ENCODE assay signal across 8 cellular contexts in genomic region chr20:63627129-63627699, GRCh38. TPM values are rescaled to one million over a fixed set of nuclear protein-coding genes. Genes with fewer than 3 reads are reported as not detected.
DNase-seq lines count a peak whose midpoint lies in the region; ATAC-seq, FAIRE-seq and TF ChIP-seq lines count a peak whose summit lies in the region.

No MANE protein-coding gene starts in this region.

- H3K27ac ChIP-seq in kidney (ENCODE audit: low read depth in 2 of 2, low read length in 2 of 2) = peak overlapping the region; percentile 97 to 98

- H3K9me3 ChIP-seq in kidney (ENCODE audit: control insufficient read depth in 1 of 2, low read length in 2 of 2) = no peaks in the 10 kb centered on the region

- no peaks in the 10 kb centered on the region for H3K27me3 Mint-ChIP-seq in central memory CD8-positive, alpha-beta T cell

- intact Hi-C loops in kidney (cut with DNase I) = no loop called here

- H3K36me3 ChIP-seq in kidney (ENCODE audit: control insufficient read depth in 1 of 2, insufficient read depth in 2 of 2, low read length in 2 of 2) = no peaks in the 10 kb centered on the region

- H3K9me3 Mint-ChIP-seq in central memory CD8-positive, alpha-beta T cell = no peaks in the 10 kb centered on the region

- FAIRE-seq in kidney (lab: Jason Lieb, UNC) = no peak

- H3K4me1 ChIP-seq in kidney (ENCODE audit: control insufficient read depth in 1 of 2, insufficient read depth in 1 of 2, low read depth in 1 of 2, low read length in 2 of 2) = peaks cover 5 to 7% of the 10 kb centered on the region in 2 donors

- ATAC-seq in GM18909 (IDR thresholded peaks at IDR 0.05; ENCODE audit: poor library complexity, unreplicated experiment) (peak; percentile 82), HG03139 (IDR thresholded peaks at IDR 0.05; ENCODE audit: unreplicated experiment) (peak; percentile 78)
- peak; percentile 73 to 75 for ATAC-seq in activated CD4-positive, CD25-positive, alpha-beta regulatory T cell treated with anti-CD3 and anti-CD28 coated beads, Interleukin-2, amount 50 U/mL, for 24 hours
- ATAC-seq in central memory CD8-positive, alpha-beta T cell (replicated peaks; ENCODE audit: extremely low read depth, poor library complexity, severe bottlenecking) = peak; percentile 80

- peak overlapping the region; percentile 99 for H3K4me3 ChIP-seq in AG09309 (ENCODE audit: control insufficient read depth, low read depth, low read length)
- H3K4me3 ChIP-seq in kidney (ENCODE audit: low read length in 2 of 2) = peak overlapping the region; percentile 76 to 80

- peaks cover 36% of the 10 kb centered on the region for H3K4me1 Mint-ChIP-seq in central memory CD8-positive, alpha-beta T cell

- TF ChIP-seq CTCF in AG09309 (IDR thresholded peaks at IDR 0.05; ENCODE audit: control insufficient read depth, insufficient read depth, low read depth, low read length, missing control alignments) = no peak
- peak; percentile 4 for TF ChIP-seq CTCF in kidney (IDR thresholded peaks at IDR 0.05; ENCODE audit: borderline replicate concordance, extremely low read depth, insufficient read depth)

- peaks cover 20% of the 10 kb centered on the region for H3K36me3 Mint-ChIP-seq in central memory CD8-positive, alpha-beta T cell (ENCODE audit: insufficient read depth)

- DNase-seq in AG09309 (ENCODE audit: low read depth) = peak; percentile 57
- peak; percentile 83 for DNase-seq in NCI-H2227 treated with DMSO at 0.1 percent for 48 hours (lab: John Stamatoyannopoulos, UW)
- DNase-seq in central memory CD8-positive, alpha-beta T cell (ENCODE audit: low spot score in 2 of 2) = peak; percentile 92 to 93
- DNase-seq in kidney = peak; percentile 99
- peak; percentile 88 to 90 (median 89) for DNase-seq in stimulated activated CD4-positive, alpha-beta T cell treated with anti-CD3 and anti-CD28 coated beads, Interleukin-12 subunit alpha, Interleukin-12 subunit beta, amount 100 ng/mL, for 48 hours (ENCODE audit: low read depth in 2 of 3, low spot score in 1 of 3)

- H3K9ac ChIP-seq in kidney (ENCODE audit: low read length in 2 of 2) = peak overlapping the region; percentile 90 to 96

- peak overlapping the region; percentile 92 for H3K4me3 Mint-ChIP-seq in central memory CD8-positive, alpha-beta T cell

- H3K27ac Mint-ChIP-seq in central memory CD8-positive, alpha-beta T cell (ENCODE audit: low read depth) = peak overlapping the region; percentile 89

RNA-seq across cellular contexts. Expression of gene GMEB2, which starts 0.3 kb away (rescaled TPM):
- 13.4 TPM for total RNA-seq in kidney
- 6.1 TPM for polyA plus RNA-seq in kidney (ENCODE audit: insufficient read depth, low read depth, low replicate concordance)

RNA-seq across cellular contexts. Expression of gene STMN3, which starts 26.0 kb away (rescaled TPM):
- 84.9 TPM for total RNA-seq in kidney
- 20.6 TPM for polyA plus RNA-seq in kidney (ENCODE audit: insufficient read depth, low read depth, low replicate concordance)

RNA-seq across cellular contexts. Expression of gene RTEL1, which starts 30.9 kb away (rescaled TPM):
- total RNA-seq in kidney = 37.7 TPM
- polyA plus RNA-seq in kidney (ENCODE audit: insufficient read depth, low read depth, low replicate concordance) = 5.3 TPM

RNA-seq across cellular contexts. Expression of gene HELZ2, which starts 53.2 kb away (rescaled TPM):
- total RNA-seq in kidney = 40.7 TPM
- polyA plus RNA-seq in kidney (ENCODE audit: insufficient read depth, low read depth, low replicate concordance) = 3.2 TPM

Comparison
In these comparisons a context has a peak if more than half of its experiments do, and no peak if none do; other contexts are left out.
1. Peak in every context shown above with its lines: DNase-seq, ATAC-seq, H3K4me3 ChIP-seq and H3K27ac ChIP-seq.